In the genomic region with DNA sequence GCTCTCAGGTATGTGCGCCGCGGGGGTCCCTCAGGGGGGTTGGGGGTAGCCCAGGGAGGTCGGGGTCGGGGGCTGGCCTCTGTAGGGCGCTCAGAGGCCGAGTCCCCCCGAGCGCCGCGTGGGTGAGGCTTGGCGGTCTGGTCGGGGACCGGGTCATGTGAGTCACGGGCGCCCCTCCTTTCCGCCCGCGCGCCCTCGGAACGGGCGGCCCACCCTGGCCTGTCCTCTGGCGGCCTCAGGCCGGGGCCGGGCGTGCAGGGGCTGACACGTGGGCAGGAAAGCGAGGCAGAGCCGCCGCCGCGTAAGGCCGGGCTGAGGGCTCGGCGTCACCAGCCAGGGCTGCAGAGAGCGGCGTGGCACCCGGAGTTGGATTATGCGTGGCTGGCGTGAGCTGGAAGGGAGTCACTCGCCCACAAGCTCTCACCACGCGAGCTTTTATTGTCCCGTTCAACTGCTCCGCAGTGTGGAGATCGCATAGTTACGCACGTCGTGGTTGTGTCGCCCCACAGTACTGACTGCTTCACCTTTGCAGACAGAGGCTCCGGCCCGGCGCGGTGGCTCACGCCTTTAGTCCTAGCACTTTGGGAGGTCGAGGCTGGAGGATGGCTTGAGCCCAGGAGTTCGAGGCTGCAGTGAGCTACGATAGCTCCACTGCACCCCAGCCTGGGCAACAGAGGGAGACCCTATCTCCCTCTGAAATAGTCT, we compare ENCODE assay signal across 1 cellular context.
TF ChIP-seq lines count a peak whose summit lies in the region.

No MANE protein-coding gene starts in this region.

TF ChIP-seq in HepG2, 621 proteins besides CTCF, POLR2A, EP300 and RAD21 (continued from another document and continues in another):
- TF ChIP-seq, protein P1, sequence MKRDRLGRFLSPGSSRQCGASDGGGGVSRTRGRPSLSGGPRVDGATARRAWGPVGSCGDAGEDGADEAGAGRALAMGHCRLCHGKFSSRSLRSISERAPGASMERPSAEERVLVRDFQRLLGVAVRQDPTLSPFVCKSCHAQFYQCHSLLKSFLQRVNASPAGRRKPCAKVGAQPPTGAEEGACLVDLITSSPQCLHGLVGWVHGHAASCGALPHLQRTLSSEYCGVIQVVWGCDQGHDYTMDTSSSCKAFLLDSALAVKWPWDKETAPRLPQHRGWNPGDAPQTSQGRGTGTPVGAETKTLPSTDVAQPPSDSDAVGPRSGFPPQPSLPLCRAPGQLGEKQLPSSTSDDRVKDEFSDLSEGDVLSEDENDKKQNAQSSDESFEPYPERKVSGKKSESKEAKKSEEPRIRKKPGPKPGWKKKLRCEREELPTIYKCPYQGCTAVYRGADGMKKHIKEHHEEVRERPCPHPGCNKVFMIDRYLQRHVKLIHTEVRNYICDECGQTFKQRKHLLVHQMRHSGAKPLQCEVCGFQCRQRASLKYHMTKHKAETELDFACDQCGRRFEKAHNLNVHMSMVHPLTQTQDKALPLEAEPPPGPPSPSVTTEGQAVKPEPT (CRISPR knock-in tag; IDR thresholded peaks at IDR 0.05; ENCODE audit: low read depth), result peak; percentile 55; the same call in 1 of the 2 replicates
- TF ChIP-seq HNRNPUL1 (IDR thresholded peaks at IDR 0.05; ENCODE audit: low read depth, low read length), result no peak
- TF ChIP-seq FOXK2 (IDR thresholded peaks at IDR 0.05), result no peak
- TF ChIP-seq, protein P2, sequence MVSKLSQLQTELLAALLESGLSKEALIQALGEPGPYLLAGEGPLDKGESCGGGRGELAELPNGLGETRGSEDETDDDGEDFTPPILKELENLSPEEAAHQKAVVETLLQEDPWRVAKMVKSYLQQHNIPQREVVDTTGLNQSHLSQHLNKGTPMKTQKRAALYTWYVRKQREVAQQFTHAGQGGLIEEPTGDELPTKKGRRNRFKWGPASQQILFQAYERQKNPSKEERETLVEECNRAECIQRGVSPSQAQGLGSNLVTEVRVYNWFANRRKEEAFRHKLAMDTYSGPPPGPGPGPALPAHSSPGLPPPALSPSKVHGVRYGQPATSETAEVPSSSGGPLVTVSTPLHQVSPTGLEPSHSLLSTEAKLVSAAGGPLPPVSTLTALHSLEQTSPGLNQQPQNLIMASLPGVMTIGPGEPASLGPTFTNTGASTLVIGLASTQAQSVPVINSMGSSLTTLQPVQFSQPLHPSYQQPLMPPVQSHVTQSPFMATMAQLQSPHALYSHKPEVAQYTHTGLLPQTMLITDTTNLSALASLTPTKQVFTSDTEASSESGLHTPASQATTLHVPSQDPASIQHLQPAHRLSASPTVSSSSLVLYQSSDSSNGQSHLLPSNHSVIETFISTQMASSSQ (IDR thresholded peaks at IDR 0.05; ENCODE audit: low read depth), result no peak
- TF ChIP-seq, protein P2 (CRISPR knock-in tag; IDR thresholded peaks at IDR 0.05; ENCODE audit: borderline replicate concordance), result peak; percentile 70; the same call in 1 of the 2 replicates
- TF ChIP-seq ZNF703 (CRISPR knock-in tag; IDR thresholded peaks at IDR 0.05; ENCODE audit: borderline replicate concordance), result no peak
- TF ChIP-seq ZNF747 (CRISPR knock-in tag; IDR thresholded peaks at IDR 0.05; ENCODE audit: borderline replicate concordance), result no peak
- TF ChIP-seq PHB2 (IDR thresholded peaks at IDR 0.05; ENCODE audit: partially characterized antibody), result no peak
- no peak for TF ChIP-seq TEAD2 (CRISPR knock-in tag; IDR thresholded peaks at IDR 0.05)
- peak; percentile 98 for TF ChIP-seq HDAC1 (CRISPR knock-in tag; IDR thresholded peaks at IDR 0.05)
- TF ChIP-seq, protein P3, sequence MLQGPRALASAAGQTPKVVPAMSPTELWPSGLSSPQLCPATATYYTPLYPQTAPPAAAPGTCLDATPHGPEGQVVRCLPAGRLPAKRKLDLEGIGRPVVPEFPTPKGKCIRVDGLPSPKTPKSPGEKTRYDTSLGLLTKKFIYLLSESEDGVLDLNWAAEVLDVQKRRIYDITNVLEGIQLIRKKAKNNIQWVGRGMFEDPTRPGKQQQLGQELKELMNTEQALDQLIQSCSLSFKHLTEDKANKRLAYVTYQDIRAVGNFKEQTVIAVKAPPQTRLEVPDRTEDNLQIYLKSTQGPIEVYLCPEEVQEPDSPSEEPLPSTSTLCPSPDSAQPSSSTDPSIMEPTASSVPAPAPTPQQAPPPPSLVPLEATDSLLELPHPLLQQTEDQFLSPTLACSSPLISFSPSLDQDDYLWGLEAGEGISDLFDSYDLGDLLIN (CRISPR knock-in tag; IDR thresholded peaks at IDR 0.05; ENCODE audit: borderline replicate concordance), result no peak
- TF ChIP-seq ZNF543 (CRISPR knock-in tag; IDR thresholded peaks at IDR 0.05), result 0 out of 2 replicates have a peak, but pooled peaks have one; percentile 27
- no peak for TF ChIP-seq ZNF616 (CRISPR knock-in tag; IDR thresholded peaks at IDR 0.05; ENCODE audit: low read depth)
- TF ChIP-seq ZBTB7B (CRISPR knock-in tag; IDR thresholded peaks at IDR 0.05), result peak; percentile 97
- TF ChIP-seq, protein P4, sequence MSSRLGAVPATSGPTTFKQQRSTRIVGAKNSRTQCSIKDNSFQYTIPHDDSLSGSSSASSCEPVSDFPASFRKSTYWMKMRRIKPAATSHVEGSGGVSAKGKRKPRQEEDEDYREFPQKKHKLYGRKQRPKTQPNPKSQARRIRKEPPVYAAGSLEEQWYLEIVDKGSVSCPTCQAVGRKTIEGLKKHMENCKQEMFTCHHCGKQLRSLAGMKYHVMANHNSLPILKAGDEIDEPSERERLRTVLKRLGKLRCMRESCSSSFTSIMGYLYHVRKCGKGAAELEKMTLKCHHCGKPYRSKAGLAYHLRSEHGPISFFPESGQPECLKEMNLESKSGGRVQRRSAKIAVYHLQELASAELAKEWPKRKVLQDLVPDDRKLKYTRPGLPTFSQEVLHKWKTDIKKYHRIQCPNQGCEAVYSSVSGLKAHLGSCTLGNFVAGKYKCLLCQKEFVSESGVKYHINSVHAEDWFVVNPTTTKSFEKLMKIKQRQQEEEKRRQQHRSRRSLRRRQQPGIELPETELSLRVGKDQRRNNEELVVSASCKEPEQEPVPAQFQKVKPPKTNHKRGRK (CRISPR knock-in tag; IDR thresholded peaks at IDR 0.05), result no peak
- TF ChIP-seq JARID2 (CRISPR knock-in tag; IDR thresholded peaks at IDR 0.05; ENCODE audit: insufficient replicate concordance), result peak; percentile 70
- TF ChIP-seq ZNF264 (CRISPR knock-in tag; IDR thresholded peaks at IDR 0.05), result 0 out of 2 replicates have a peak, but pooled peaks have one; percentile 43
- peak; percentile 41; the same call in 1 of the 2 replicates for TF ChIP-seq NCOR1 (IDR thresholded peaks at IDR 0.05; ENCODE audit: borderline replicate concordance, low read length)
- TF ChIP-seq, protein P5, sequence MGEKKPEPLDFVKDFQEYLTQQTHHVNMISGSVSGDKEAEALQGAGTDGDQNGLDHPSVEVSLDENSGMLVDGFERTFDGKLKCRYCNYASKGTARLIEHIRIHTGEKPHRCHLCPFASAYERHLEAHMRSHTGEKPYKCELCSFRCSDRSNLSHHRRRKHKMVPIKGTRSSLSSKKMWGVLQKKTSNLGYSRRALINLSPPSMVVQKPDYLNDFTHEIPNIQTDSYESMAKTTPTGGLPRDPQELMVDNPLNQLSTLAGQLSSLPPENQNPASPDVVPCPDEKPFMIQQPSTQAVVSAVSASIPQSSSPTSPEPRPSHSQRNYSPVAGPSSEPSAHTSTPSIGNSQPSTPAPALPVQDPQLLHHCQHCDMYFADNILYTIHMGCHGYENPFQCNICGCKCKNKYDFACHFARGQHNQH (CRISPR knock-in tag; IDR thresholded peaks at IDR 0.05), result no peak
- no peak for TF ChIP-seq LCORL (IDR thresholded peaks at IDR 0.05)
- TF ChIP-seq LCORL (CRISPR knock-in tag; IDR thresholded peaks at IDR 0.05), result no peak
- peak; percentile 50; the same call in 1 of the 2 replicates for TF ChIP-seq ZNF160 (CRISPR knock-in tag; IDR thresholded peaks at IDR 0.05)
- TF ChIP-seq, protein P6, sequence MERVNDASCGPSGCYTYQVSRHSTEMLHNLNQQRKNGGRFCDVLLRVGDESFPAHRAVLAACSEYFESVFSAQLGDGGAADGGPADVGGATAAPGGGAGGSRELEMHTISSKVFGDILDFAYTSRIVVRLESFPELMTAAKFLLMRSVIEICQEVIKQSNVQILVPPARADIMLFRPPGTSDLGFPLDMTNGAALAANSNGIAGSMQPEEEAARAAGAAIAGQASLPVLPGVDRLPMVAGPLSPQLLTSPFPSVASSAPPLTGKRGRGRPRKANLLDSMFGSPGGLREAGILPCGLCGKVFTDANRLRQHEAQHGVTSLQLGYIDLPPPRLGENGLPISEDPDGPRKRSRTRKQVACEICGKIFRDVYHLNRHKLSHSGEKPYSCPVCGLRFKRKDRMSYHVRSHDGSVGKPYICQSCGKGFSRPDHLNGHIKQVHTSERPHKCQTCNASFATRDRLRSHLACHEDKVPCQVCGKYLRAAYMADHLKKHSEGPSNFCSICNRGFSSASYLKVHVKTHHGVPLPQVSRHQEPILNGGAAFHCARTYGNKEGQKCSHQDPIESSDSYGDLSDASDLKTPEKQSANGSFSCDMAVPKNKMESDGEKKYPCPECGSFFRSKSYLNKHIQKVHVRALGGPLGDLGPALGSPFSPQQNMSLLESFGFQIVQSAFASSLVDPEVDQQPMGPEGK (CRISPR knock-in tag; IDR thresholded peaks at IDR 0.05), result peak; percentile 89
- peak; percentile 78; the same call in 1 of the 2 replicates for TF ChIP-seq ZFP90 (CRISPR knock-in tag; IDR thresholded peaks at IDR 0.05; ENCODE audit: borderline replicate concordance)
- TF ChIP-seq ZNF570 (CRISPR knock-in tag; IDR thresholded peaks at IDR 0.05; ENCODE audit: borderline replicate concordance), result no peak
- peak; percentile 81; the same call in 1 of the 2 replicates for TF ChIP-seq CBFB (CRISPR knock-in tag; IDR thresholded peaks at IDR 0.05)
- no peak for TF ChIP-seq ATF1 (CRISPR knock-in tag; IDR thresholded peaks at IDR 0.05)
- no peak for TF ChIP-seq KLF12 (CRISPR knock-in tag; IDR thresholded peaks at IDR 0.05; ENCODE audit: borderline replicate concordance)
- TF ChIP-seq ZNF816 (CRISPR knock-in tag; IDR thresholded peaks at IDR 0.05; ENCODE audit: borderline replicate concordance), result 0 out of 2 replicates have a peak, but pooled peaks have one; percentile 20
- no peak for TF ChIP-seq MTA3 (CRISPR knock-in tag; IDR thresholded peaks at IDR 0.05)
- TF ChIP-seq ZFP1 (CRISPR knock-in tag; IDR thresholded peaks at IDR 0.05), result no peak
- TF ChIP-seq, protein P7, sequence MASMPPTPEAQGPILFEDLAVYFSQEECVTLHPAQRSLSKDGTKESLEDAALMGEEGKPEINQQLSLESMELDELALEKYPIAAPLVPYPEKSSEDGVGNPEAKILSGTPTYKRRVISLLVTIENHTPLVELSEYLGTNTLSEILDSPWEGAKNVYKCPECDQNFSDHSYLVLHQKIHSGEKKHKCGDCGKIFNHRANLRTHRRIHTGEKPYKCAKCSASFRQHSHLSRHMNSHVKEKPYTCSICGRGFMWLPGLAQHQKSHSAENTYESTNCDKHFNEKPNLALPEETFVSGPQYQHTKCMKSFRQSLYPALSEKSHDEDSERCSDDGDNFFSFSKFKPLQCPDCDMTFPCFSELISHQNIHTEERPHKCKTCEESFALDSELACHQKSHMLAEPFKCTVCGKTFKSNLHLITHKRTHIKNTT (CRISPR knock-in tag; IDR thresholded peaks at IDR 0.05), result no peak
- TF ChIP-seq ZNF644 (CRISPR knock-in tag; IDR thresholded peaks at IDR 0.05; ENCODE audit: low read depth), result no peak
- TF ChIP-seq SIN3B (IDR thresholded peaks at IDR 0.05; ENCODE audit: low read length), result no peak
- TF ChIP-seq, protein P8, sequence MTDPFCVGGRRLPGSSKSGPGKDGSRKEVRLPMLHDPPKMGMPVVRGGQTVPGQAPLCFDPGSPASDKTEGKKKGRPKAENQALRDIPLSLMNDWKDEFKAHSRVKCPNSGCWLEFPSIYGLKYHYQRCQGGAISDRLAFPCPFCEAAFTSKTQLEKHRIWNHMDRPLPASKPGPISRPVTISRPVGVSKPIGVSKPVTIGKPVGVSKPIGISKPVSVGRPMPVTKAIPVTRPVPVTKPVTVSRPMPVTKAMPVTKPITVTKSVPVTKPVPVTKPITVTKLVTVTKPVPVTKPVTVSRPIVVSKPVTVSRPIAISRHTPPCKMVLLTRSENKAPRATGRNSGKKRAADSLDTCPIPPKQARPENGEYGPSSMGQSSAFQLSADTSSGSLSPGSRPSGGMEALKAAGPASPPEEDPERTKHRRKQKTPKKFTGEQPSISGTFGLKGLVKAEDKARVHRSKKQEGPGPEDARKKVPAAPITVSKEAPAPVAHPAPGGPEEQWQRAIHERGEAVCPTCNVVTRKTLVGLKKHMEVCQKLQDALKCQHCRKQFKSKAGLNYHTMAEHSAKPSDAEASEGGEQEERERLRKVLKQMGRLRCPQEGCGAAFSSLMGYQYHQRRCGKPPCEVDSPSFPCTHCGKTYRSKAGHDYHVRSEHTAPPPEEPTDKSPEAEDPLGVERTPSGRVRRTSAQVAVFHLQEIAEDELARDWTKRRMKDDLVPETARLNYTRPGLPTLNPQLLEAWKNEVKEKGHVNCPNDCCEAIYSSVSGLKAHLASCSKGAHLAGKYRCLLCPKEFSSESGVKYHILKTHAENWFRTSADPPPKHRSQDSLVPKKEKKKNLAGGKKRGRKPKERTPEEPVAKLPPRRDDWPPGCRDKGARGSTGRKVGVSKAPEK (CRISPR knock-in tag; IDR thresholded peaks at IDR 0.05; ENCODE audit: borderline replicate concordance), result no peak
- TF ChIP-seq HES4 (CRISPR knock-in tag; IDR thresholded peaks at IDR 0.05; ENCODE audit: borderline replicate concordance), result peak; percentile 94
- no peak for TF ChIP-seq TRIM24 (CRISPR knock-in tag; IDR thresholded peaks at IDR 0.05)
- TF ChIP-seq, protein P9, sequence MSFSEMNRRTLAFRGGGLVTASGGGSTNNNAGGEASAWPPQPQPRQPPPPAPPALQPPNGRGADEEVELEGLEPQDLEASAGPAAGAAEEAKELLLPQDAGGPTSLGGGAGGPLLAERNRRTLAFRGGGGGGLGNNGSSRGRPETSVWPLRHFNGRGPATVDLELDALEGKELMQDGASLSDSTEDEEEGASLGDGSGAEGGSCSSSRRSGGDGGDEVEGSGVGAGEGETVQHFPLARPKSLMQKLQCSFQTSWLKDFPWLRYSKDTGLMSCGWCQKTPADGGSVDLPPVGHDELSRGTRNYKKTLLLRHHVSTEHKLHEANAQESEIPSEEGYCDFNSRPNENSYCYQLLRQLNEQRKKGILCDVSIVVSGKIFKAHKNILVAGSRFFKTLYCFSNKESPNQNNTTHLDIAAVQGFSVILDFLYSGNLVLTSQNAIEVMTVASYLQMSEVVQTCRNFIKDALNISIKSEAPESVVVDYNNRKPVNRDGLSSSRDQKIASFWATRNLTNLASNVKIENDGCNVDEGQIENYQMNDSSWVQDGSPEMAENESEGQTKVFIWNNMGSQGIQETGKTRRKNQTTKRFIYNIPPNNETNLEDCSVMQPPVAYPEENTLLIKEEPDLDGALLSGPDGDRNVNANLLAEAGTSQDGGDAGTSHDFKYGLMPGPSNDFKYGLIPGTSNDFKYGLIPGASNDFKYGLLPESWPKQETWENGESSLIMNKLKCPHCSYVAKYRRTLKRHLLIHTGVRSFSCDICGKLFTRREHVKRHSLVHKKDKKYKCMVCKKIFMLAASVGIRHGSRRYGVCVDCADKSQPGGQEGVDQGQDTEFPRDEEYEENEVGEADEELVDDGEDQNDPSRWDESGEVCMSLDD (CRISPR knock-in tag; IDR thresholded peaks at IDR 0.05; ENCODE audit: borderline replicate concordance), result peak; percentile 71; the same call in 1 of the 2 replicates
- peak; percentile 56; the same call in 1 of the 2 replicates for TF ChIP-seq KMT2B (CRISPR knock-in tag; IDR thresholded peaks at IDR 0.05)
